In genomic region chr6:79421707-79422484, GRCh38 we compare ENCODE assay signal across 8 cellular contexts.
DNase-seq lines count a peak whose midpoint lies in the region; ATAC-seq and TF ChIP-seq lines count a peak whose summit lies in the region.

No MANE protein-coding gene starts in this region.

- WGBS in right cardiac atrium = 28% methylated on average over 5 of the region's 5 CpGs

- DNase-seq in ACHN (peak; percentile 22), HT-29 (ENCODE audit: low spot score) (peak; percentile 80), SK-MEL-5 (ENCODE audit: low read depth, low spot score) (peak; percentile 46), right cardiac atrium (no peak), OCI-M2 (lab: John Stamatoyannopoulos, UW; ENCODE audit: unreplicated experiment) (no peak), WERI-Rb-1 (no peak), ascending aorta (ENCODE audit: low spot score in 2 of 2) (no peak)

- ATAC-seq in GM19397 (IDR thresholded peaks at IDR 0.05; ENCODE audit: unreplicated experiment) (peak; percentile 73), right cardiac atrium (peak; percentile 41 to 67)

- no peaks in the 10 kb centered on the region for H3K27me3 ChIP-seq in right cardiac atrium (ENCODE audit: control insufficient read depth, insufficient read depth)
- no peaks in the 10 kb centered on the region for H3K27me3 ChIP-seq in WERI-Rb-1 (ENCODE audit: insufficient read depth, low read depth, severe bottlenecking)
- H3K27me3 ChIP-seq in ascending aorta = no peaks in the 10 kb centered on the region

- no peaks in the 10 kb centered on the region for H3K9me3 ChIP-seq in right cardiac atrium (ENCODE audit: control insufficient read depth, low read length)
- no peaks in the 10 kb centered on the region for H3K9me3 ChIP-seq in WERI-Rb-1 (ENCODE audit: severe bottlenecking)
- H3K9me3 ChIP-seq in ascending aorta = no peaks in the 10 kb centered on the region

- no peak for TF ChIP-seq CTCF in WERI-Rb-1 (IDR thresholded peaks at IDR 0.05; ENCODE audit: low read depth, low read length)
- TF ChIP-seq CTCF in ascending aorta (IDR thresholded peaks at IDR 0.05) = no peak

- H3K36me3 ChIP-seq in WERI-Rb-1 (no peaks in the 10 kb centered on the region), ascending aorta (no peaks in the 10 kb centered on the region)

- in situ Hi-C loops in ACHN (cut with HindIII; ENCODE audit: low pct_ligation_motif_present, low pct_unique_long_range_greater_than_20kb, low sequenced_read_pairs) = no loop called here
- in situ Hi-C loops in SK-MEL-5 (cut with HindIII; ENCODE audit: low pct_unique_long_range_greater_than_20kb, low sequenced_read_pairs) = no loop called here

- no peaks in the 10 kb centered on the region for H3K4me1 ChIP-seq in right cardiac atrium (ENCODE audit: control insufficient read depth, insufficient read depth, low read length)
- H3K4me1 ChIP-seq in ascending aorta = no peaks in the 10 kb centered on the region

- H3K27ac ChIP-seq in right cardiac atrium (ENCODE audit: low read length) = no peak overlapping the region
- H3K27ac ChIP-seq in WERI-Rb-1 = no peak overlapping the region
- H3K27ac ChIP-seq in ascending aorta = no peak overlapping the region

- H3K4me3 ChIP-seq in right cardiac atrium (ENCODE audit: low read length) (no peak overlapping the region), WERI-Rb-1 (ENCODE audit: low read depth, low read length) (no peak overlapping the region), ascending aorta (no peak overlapping the region)

- intact Hi-C loops in right cardiac atrium (cut with DNase I) (no loop called here), ascending aorta (cut with DNase I) (no loop called here)

Comparison
In these comparisons a context has a peak if more than half of its experiments do, and no peak if none do; other contexts are left out.
1. DNase-seq: peak in ACHN (single experiment), HT-29 (single experiment) and SK-MEL-5 (single experiment); none in right cardiac atrium (0 of 3), OCI-M2 (single experiment), WERI-Rb-1 (single experiment) and ascending aorta (0 of 2).